ENCODE assay signal across 27 cellular contexts in the genomic region with DNA sequence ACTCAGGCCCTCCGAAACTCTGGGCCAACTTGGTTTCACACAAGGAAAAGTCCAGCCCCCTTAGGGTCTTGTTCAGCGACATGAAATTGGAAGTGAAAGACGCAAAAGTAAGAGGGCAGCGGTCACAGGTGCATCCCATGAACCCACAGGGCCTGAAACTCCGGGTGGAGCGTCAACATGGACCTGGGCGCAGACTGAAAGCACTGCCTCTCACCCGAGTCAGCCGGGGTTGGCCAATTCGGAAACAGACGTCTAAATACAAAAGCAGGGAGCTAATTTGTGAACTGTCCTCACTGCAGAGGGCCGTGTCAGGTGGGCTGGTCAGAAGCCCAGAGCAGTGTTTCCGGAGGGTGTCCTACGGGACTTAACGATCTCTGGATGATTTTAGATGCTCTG.
"Had no signal": no experiment of that assay in that cellular context is flagged by ENCODE, and none has a peak within 500 bp of the region (broad histone marks: within the 10 kb centered on the region; RNA-seq: fewer than 3 reads in every experiment).

No MANE protein-coding gene starts in this region.

- H3K27ac ChIP-seq: breast epithelium, esophagus muscularis mucosa, foreskin keratinocyte, parathyroid adenoma, psoas muscle, right atrium auricular region, spleen, tibial nerve, VCaP had no signal

- H3K4me1 ChIP-seq: foreskin keratinocyte, parathyroid adenoma, psoas muscle, right atrium auricular region had no signal

- H3K27me3 Mint-ChIP-seq: dendritic cell treated with granulocyte-macrophage colony-stimulating factor and Interleukin-4, amounts not matched to agents 40 ng/mL and 50 ng/mL, for 4 days had no signal

- H2AFZ ChIP-seq: parathyroid adenoma had no signal

- H3K4me3 ChIP-seq: breast epithelium, esophagus muscularis mucosa, heart right ventricle, lung, psoas muscle, right atrium auricular region, spleen, tibial nerve had no signal

- H3K27me3 ChIP-seq: breast epithelium, esophagus muscularis mucosa, foreskin keratinocyte, heart right ventricle, right atrium auricular region, spleen, tibial nerve had no signal

- H3K4me3 Mint-ChIP-seq: activated naive CD4-positive, alpha-beta T cell treated with anti-CD3 and anti-CD28 coated beads for 36 hours; dendritic cell treated with granulocyte-macrophage colony-stimulating factor and Interleukin-4, amounts not matched to agents 40 ng/mL and 50 ng/mL, for 4 days; nephron had no signal

- H3K9me3 ChIP-seq: breast epithelium, esophagus muscularis mucosa, heart right ventricle, psoas muscle, right atrium auricular region, spleen, tibial nerve had no signal

- H3K79me2 ChIP-seq: parathyroid adenoma had no signal

- ATAC-seq: foreskin keratinocyte, left lobe of liver had no signal

- H3K9me3 Mint-ChIP-seq: activated naive CD4-positive, alpha-beta T cell treated with anti-CD3 and anti-CD28 coated beads for 36 hours; dendritic cell treated with granulocyte-macrophage colony-stimulating factor and Interleukin-4, amounts not matched to agents 40 ng/mL and 50 ng/mL, for 4 days; nephron had no signal

- H3K27ac Mint-ChIP-seq: activated naive CD4-positive, alpha-beta T cell treated with anti-CD3 and anti-CD28 coated beads for 36 hours; dendritic cell treated with granulocyte-macrophage colony-stimulating factor and Interleukin-4, amounts not matched to agents 40 ng/mL and 50 ng/mL, for 4 days; nephron had no signal

- FAIRE-seq: TTC549 had no signal

- DNase-seq: activated CD4-positive, alpha-beta T cell treated with anti-CD3 and anti-CD28 coated beads for 4 hours; activated CD4-positive, alpha-beta T cell treated with anti-CD3 and anti-CD28 coated beads, Interleukin-2, amount 50 U/mL, for 48 hours; activated CD8-positive, alpha-beta memory T cell treated with anti-CD3 and anti-CD28 coated beads for 24 hours; activated effector memory CD4-positive, alpha-beta T cell treated with anti-CD3 and anti-CD28 coated beads, Interleukin-2, amount 50 U/mL, for 16 hours; activated naive CD4-positive, alpha-beta T cell treated with anti-CD3 and anti-CD28 coated beads for 36 hours; amniotic stem cell; central memory CD4-positive, alpha-beta T cell; foreskin keratinocyte; heart right ventricle; mesendoderm; nucleus accumbens; psoas muscle; spleen; stimulated activated naive CD4-positive, alpha-beta T cell; T-helper 1 cell; T-helper 9 cell had no signal

- H3K9ac ChIP-seq: parathyroid adenoma had no signal

- H3K36me3 ChIP-seq: breast epithelium, tibial nerve had no signal
